In the genomic region with DNA sequence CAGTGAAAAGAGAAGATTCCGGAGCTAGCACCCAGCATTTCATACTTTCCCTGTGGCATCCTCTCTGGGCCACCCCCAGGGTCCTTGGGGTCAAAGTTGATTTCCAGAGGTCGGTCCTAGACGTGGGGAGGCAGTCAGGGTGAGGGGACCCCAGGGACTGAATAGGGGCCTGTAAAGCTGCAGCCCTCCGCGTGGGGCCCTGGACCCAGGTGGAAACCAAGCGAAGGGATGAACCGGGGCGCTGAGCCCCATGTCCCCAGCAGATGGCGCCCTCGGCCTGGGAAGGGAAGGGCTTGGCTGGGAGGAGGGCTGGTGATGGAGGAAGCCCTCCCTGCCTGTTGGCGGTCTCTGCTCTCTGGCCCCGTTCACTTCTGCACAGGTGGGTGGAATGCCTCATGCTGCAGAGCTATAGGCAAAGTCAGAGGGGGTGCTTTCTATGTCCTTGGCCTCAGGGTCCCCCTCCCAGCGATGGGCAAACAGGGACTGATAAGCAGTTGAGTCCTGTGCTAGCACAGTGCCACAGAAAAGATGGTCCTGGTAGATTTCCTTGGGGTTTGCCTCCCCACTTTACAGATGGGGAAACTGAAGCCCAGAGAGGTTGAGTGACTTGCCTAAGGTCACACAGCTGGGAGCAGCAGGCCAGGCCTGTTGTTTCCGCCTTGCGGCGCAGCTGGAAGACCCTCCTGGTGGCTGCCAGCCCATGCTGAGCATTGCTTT, we compare ENCODE assay signal across 8 cellular contexts.
A peak's percentile ranks its signal among the peaks of the same experiment; 100 is the strongest.
DNase-seq lines count a peak whose midpoint lies in the region; ATAC-seq and TF ChIP-seq lines count a peak whose summit lies in the region.

No MANE protein-coding gene starts in this region.

- no CpG with 5 or more reads among the region's 16 CpGs for WGBS in trophoblast cell (ENCODE audit: extremely low coverage, insufficient coverage, insufficient read length)

- H4K8ac ChIP-seq in trophoblast cell (ENCODE audit: low read depth, low read length): no peak overlapping the region

- H4K12ac ChIP-seq in trophoblast cell (ENCODE audit: low read depth, low read length): no peak overlapping the region

- H2BK5ac ChIP-seq in trophoblast cell (ENCODE audit: low read depth, low read length, poor library complexity): no peak overlapping the region

- ATAC-seq in upper lobe of right lung: peak; percentile 85
- no peak for ATAC-seq in HG03045 (IDR thresholded peaks at IDR 0.05; ENCODE audit: unreplicated experiment)

- no peak overlapping the region for H3K4me2 ChIP-seq in trophoblast cell (ENCODE audit: low read length)

- H2BK12ac ChIP-seq in trophoblast cell (ENCODE audit: low read length): no peak overlapping the region

- no peaks in the 10 kb centered on the region for H3K27me3 ChIP-seq in trophoblast cell (ENCODE audit: insufficient read depth, low read length)
- H3K27me3 ChIP-seq in upper lobe of right lung: no peaks in the 10 kb centered on the region

- no peak overlapping the region for H3K9ac ChIP-seq in trophoblast cell (ENCODE audit: low read length)

- intact Hi-C loops in upper lobe of right lung (cut with DNase I): no loop called here

- H3K18ac ChIP-seq in trophoblast cell (ENCODE audit: low read length): no peak overlapping the region

- H2AFZ ChIP-seq in trophoblast cell (ENCODE audit: insufficient read depth, low read length, poor library complexity): no peak overlapping the region

- H3K4me3 ChIP-seq in trophoblast cell (ENCODE audit: low read depth, low read length): no peak overlapping the region
- H3K4me3 ChIP-seq in upper lobe of right lung: no peak overlapping the region

- no peak overlapping the region for H4K91ac ChIP-seq in trophoblast cell (ENCODE audit: low read depth, low read length)

- peak; percentile 90 for TF ChIP-seq CTCF in upper lobe of right lung (IDR thresholded peaks at IDR 0.05)

- DNase-seq in DMS 273 (lab: John Stamatoyannopoulos, UW; ENCODE audit: unreplicated experiment) (peak; percentile 94), HuH-7.5 (ENCODE audit: low spot score) (peak; percentile 97), SHP77 treated with DMSO at 0.1 percent for 48 hours (lab: John Stamatoyannopoulos, UW) (peak; percentile 62), globus pallidus (ENCODE audit: low spot score) (peak; percentile 63), trophoblast cell (peak; percentile 24 to 72), upper lobe of right lung (peak; percentile 85)
- DNase-seq in activated naive CD4-positive, alpha-beta T cell treated with Interleukin-2 at 50 U/mL for 16 hours: peak; percentile 56

- H3K9me3 ChIP-seq in trophoblast cell (ENCODE audit: insufficient read depth, low read depth, low read length) (peaks cover 2% of the 10 kb centered on the region), upper lobe of right lung (no peaks in the 10 kb centered on the region)

- no peak overlapping the region for H2BK120ac ChIP-seq in trophoblast cell (ENCODE audit: insufficient read depth, low read length, poor library complexity)

- H3K4me1 ChIP-seq in trophoblast cell (ENCODE audit: control insufficient read depth in 1 of 2, insufficient read depth in 2 of 2, low read length in 2 of 2) (no peaks in the 10 kb centered on the region), upper lobe of right lung (no peaks in the 10 kb centered on the region)

- H3K23ac ChIP-seq in trophoblast cell (ENCODE audit: low read length): no peak overlapping the region

- no peaks in the 10 kb centered on the region for H3K79me2 ChIP-seq in trophoblast cell (ENCODE audit: control insufficient read depth, insufficient read depth, low read length, poor library complexity)

- H3K27ac ChIP-seq in trophoblast cell (ENCODE audit: low read depth, low read length): no peak overlapping the region
- no peak overlapping the region for H3K27ac ChIP-seq in upper lobe of right lung

- H3K79me1 ChIP-seq in trophoblast cell (ENCODE audit: low read length): no peaks in the 10 kb centered on the region

- H3K14ac ChIP-seq in trophoblast cell (ENCODE audit: low read length): no peak overlapping the region

- H3K36me3 ChIP-seq in trophoblast cell (ENCODE audit: control insufficient read depth in 1 of 2, insufficient read depth in 2 of 2, low read length in 2 of 2): peaks cover 0 to 2% of the 10 kb centered on the region in 2 experiments
- H3K36me3 ChIP-seq in upper lobe of right lung: no peaks in the 10 kb centered on the region

- H2AK5ac ChIP-seq in trophoblast cell (ENCODE audit: low read length): no peak overlapping the region

- H3K4ac ChIP-seq in trophoblast cell (ENCODE audit: low read depth, low read length): no peak overlapping the region
